ENCODE assay signal across 32 cellular contexts in genomic region chr4:35986537-35986936, GRCh38.
"Had no signal": no experiment of that assay in that cellular context is flagged by ENCODE, and none has a peak within 500 bp of the region (broad histone marks: within the 10 kb centered on the region; RNA-seq: fewer than 3 reads in every experiment).

No MANE protein-coding gene starts in this region.

- ATAC-seq: activated naive CD8-positive, alpha-beta T cell treated with anti-CD3 and anti-CD28 coated beads, Interleukin-2, amount 50 U/mL, for 24 hours; activated T-cell treated with anti-CD3 and anti-CD28 coated beads, Interleukin-2, amount 50 U/mL, for 4 hours; activated T-cell treated with anti-CD3 and anti-CD28 coated beads, Interleukin-2, amount 50 U/mL, for 72 hours; activated T-helper 17 cell treated with anti-CD3 and anti-CD28 coated beads, Interleukin-2, amount 50 U/mL, for 72 hours; body of pancreas had no signal

- DNase-seq: activated effector memory CD4-positive, alpha-beta T cell treated with anti-CD3 and anti-CD28 coated beads, Interleukin-2, amount 50 U/mL, for 16 hours; activated gamma-delta T cell; activated gamma-delta T cell treated with Interleukin-2 at 50 U/mL for 16 hours; activated naive CD4-positive, alpha-beta T cell; activated naive CD4-positive, alpha-beta T cell treated with anti-CD3 and anti-CD28 coated beads for 36 hours; activated naive CD4-positive, alpha-beta T cell treated with anti-CD3 and anti-CD28 coated beads, Interleukin-2, amount 10 ng/mL, durations not matched to agents 7 days and 5 days; activated naive CD4-positive, alpha-beta T cell treated with anti-CD3 and anti-CD28 coated beads, Interleukin-2, amount 50 U/mL, for 16 hours; activated naive CD4-positive, alpha-beta T cell treated with Interleukin-2 at 50 U/mL for 16 hours; activated naive CD8-positive, alpha-beta T cell treated with anti-CD3 and anti-CD28 coated beads for 36 hours; activated naive CD8-positive, alpha-beta T cell treated with anti-CD3 and anti-CD28 coated beads, Interleukin-2, amount 10 ng/mL, durations not matched to agents 7 days and 5 days; activated naive CD8-positive, alpha-beta T cell treated with anti-CD3 and anti-CD28 coated beads, Interleukin-2, amount 50 U/mL, for 24 hours; activated T-cell treated with anti-CD3 and anti-CD28 coated beads, Interleukin-2, amount 50 U/mL, for 24 hours; activated T-cell treated with anti-CD3 and anti-CD28 coated beads, Interleukin-2, amount 50 U/mL, for 4 hours; activated T-cell treated with anti-CD3 and anti-CD28 coated beads, Interleukin-2, amount 50 U/mL, for 48 hours; activated T-cell treated with anti-CD3 and anti-CD28 coated beads, Interleukin-2, amount 50 U/mL, for 72 hours; adrenal gland; amniotic stem cell; amygdala; anterior cingulate cortex; aorta; body of pancreas; brain microvascular endothelial cell; caudate nucleus; central memory CD4-positive, alpha-beta T cell; cerebellar nuclear complex had no signal

- H3K27ac ChIP-seq: adrenal gland, ascending aorta, body of pancreas, brain microvascular endothelial cell, breast epithelium, cardiac muscle cell had no signal

- H3K27me3 ChIP-seq: adrenal gland, ascending aorta, body of pancreas, brain microvascular endothelial cell, breast epithelium, cardiac muscle cell had no signal

- H3K9me3 ChIP-seq: ascending aorta, body of pancreas had no signal

- H3K36me3 ChIP-seq: adrenal gland, ascending aorta, brain microvascular endothelial cell, breast epithelium, cardiac muscle cell had no signal

- H3K4me1 ChIP-seq: adrenal gland, ascending aorta, body of pancreas, breast epithelium had no signal

- H3K4me3 ChIP-seq: adrenal gland, ascending aorta, body of pancreas, breast epithelium, cardiac muscle cell had no signal

- FAIRE-seq: astrocyte, bronchial epithelial cell, colon had no signal
